8 cellular contexts compared by ENCODE assay signal in the genomic region with DNA sequence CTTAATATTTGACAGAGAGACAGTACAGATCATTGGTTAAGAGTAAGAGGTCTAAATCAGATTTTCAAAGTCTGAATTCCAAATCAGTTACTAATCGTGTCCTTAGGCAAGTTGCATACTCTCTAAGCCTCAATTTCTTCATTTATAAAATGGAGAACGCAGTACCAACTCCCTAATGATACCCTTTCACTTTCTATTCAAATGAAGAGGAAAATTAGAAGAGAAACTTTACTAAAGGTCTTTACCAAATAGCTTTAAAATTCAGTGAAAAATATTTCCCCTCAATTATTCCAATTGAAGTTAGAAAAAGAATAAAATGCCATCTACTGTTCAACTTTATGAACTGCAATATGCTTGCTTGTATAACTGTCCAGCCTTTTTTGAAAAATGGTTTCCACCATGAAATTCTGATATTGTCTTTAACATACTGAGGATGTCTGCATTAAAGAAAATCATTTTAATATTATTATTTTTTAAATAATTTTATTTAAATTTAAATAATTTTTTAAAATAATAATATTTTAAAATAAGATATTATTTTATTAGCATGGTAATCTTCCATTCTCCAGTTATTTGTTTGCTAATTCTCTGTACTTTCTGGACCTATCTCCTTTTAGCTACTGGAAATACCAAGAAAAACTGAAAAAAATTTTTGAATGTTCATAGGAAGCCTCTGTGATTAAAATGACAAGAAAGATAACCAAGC. TPM values are rescaled to one million over a fixed set of nuclear protein-coding genes. Genes with fewer than 3 reads are reported as not detected.
DNase-seq lines count a peak whose midpoint lies in the region; ATAC-seq, FAIRE-seq and TF ChIP-seq lines count a peak whose summit lies in the region.

No MANE protein-coding gene starts in this region.

- peaks cover 2% of the 10 kb centered on the region for H3K36me3 Mint-ChIP-seq in chondrocyte (ENCODE audit: low read depth)

- H3K36me3 ChIP-seq in A673 (ENCODE audit: insufficient read depth, low read length, poor library complexity, severe bottlenecking) (peaks cover 11% of the 10 kb centered on the region), mucosa of descending colon (ENCODE audit: low read depth) (no peaks in the 10 kb centered on the region)

- H3K27ac ChIP-seq in A673 (ENCODE audit: low read depth, low read length, poor library complexity, severe bottlenecking), result no peak overlapping the region

- H3K27me3 Mint-ChIP-seq in chondrocyte (ENCODE audit: low read depth), result no peaks in the 10 kb centered on the region

- H3K4me1 Mint-ChIP-seq in chondrocyte (ENCODE audit: low read depth), result peaks cover 5% of the 10 kb centered on the region

- no peak for ATAC-seq in mucosa of descending colon

- H3K27me3 ChIP-seq in A673 (replicated peaks; ENCODE audit: insufficient read depth, low read depth, low read length, poor library complexity), result no peaks in the 10 kb centered on the region

- FAIRE-seq in GM12891 (lab: Jason Lieb, UNC), result peak; percentile 23

- H3K4me3 ChIP-seq in A673 (ENCODE audit: low read depth, low read length, poor library complexity, severe bottlenecking) (no peak overlapping the region), mucosa of descending colon (no peak overlapping the region)

- TF ChIP-seq CTCF in A673 (conservative IDR thresholded peaks at IDR 0.05; ENCODE audit: low read depth, low read length) (peak; percentile 69), chondrocyte (IDR thresholded peaks at IDR 0.05) (peak; percentile 96), mucosa of descending colon (IDR thresholded peaks at IDR 0.05) (peak; percentile 49)

- no peaks in the 10 kb centered on the region for H3K4me1 ChIP-seq in A673 (ENCODE audit: insufficient read depth, low read length, poor library complexity, severe bottlenecking)
- no peaks in the 10 kb centered on the region for H3K4me1 ChIP-seq in mucosa of descending colon (ENCODE audit: low read depth)

- no peaks in the 10 kb centered on the region for H3K9me3 Mint-ChIP-seq in chondrocyte (ENCODE audit: low read depth)

- H3K9me3 ChIP-seq in A673 (ENCODE audit: low read depth, low read length, poor library complexity, severe bottlenecking) (no peaks in the 10 kb centered on the region), mucosa of descending colon (no peaks in the 10 kb centered on the region)

- POLR2A ChIA-PET in A673 (lab: Charles Lee; ENCODE audit: low non-redundant PET), result no interaction called here

- no peak overlapping the region for H3K4me3 Mint-ChIP-seq in chondrocyte (ENCODE audit: unreplicated experiment)

- TF ChIP-seq POLR2A in GM12891 (IDR thresholded peaks at IDR 0.05; ENCODE audit: low read depth, low read length), result no peak

- no TSS peak for BruUV-seq in A673 (replicated peaks; lab: Mats Ljungman, UMichigan)

- CTCF ChIA-PET in A673 (lab: Charles Lee), result interaction anchor here (1.0 kb wide), 1 partner anchor 444 kb away, joined by 8 read pairs; a partner anchor contains a TSS

- DNase-seq in A673 (ENCODE audit: low spot score) (peak; percentile 62), GM12891 (ENCODE audit: insufficient read length, low spot score) (no peak), NCI-H774 (lab: John Stamatoyannopoulos, UW) (peak; percentile 47), chondrocyte (ENCODE audit: low spot score) (no peak), mucosa of descending colon (no peak), DMS79 treated with DMSO at 0.1 percent for 48 hours (lab: John Stamatoyannopoulos, UW) (no peak), HuH-7.5 (ENCODE audit: low spot score) (no peak)
- DNase-seq in stimulated activated CD4-positive, alpha-beta T cell treated with anti-CD3 and anti-CD28 coated beads, Interleukin-12 subunit alpha, Interleukin-12 subunit beta, amount 100 ng/mL, for 4 hours, result no peak

- intact Hi-C loops in A673 (cut with micrococcal nuclease; ENCODE audit: unreplicated experiment), result loop anchor here (10.0 kb wide), 1 partner anchor 316 kb away; no protein-coding TSS in a partner anchor
- intact Hi-C loops in mucosa of descending colon (cut with DNase I, micrococcal nuclease), result no loop called here

- no peak overlapping the region for H3K27ac Mint-ChIP-seq in chondrocyte (ENCODE audit: unreplicated experiment)

TF ChIP-seq in GM12891, 5 proteins besides CTCF, POLR2A, EP300 and RAD21:
- TF ChIP-seq POLR2AphosphoS5 (IDR thresholded peaks at IDR 0.05; ENCODE audit: low read depth, low read length), result no peak
- TF ChIP-seq PAX5 (IDR thresholded peaks at IDR 0.05; ENCODE audit: insufficient read depth, low read length, severe bottlenecking), result no peak
- no peak for TF ChIP-seq TAF1 (IDR thresholded peaks at IDR 0.05; ENCODE audit: low read depth, low read length)
- no peak for TF ChIP-seq SPI1 (IDR thresholded peaks at IDR 0.05; ENCODE audit: low read depth, low read length)
- no peak for TF ChIP-seq POU2F2 (IDR thresholded peaks at IDR 0.05; ENCODE audit: low read depth, low read length)

RNA-seq across cellular contexts. Expression of a gene that starts 36.0 kb away (rescaled TPM):
- 28.3 and 28.5 TPM in 2 replicates for total RNA-seq in A673 (2021)
- polyA plus RNA-seq in GM12891 (2012; ENCODE audit: low read depth, missing spikeins), result 9.2 TPM
- 7.1 to 9.2 TPM (median 8.0 TPM) in 3 replicates for total RNA-seq in chondrocyte
- 10 to 100 TPM in 1 of 3 donors, 1 to 10 TPM in 2; 7.7 to 13.3 (median 9.5) TPM for total RNA-seq in mucosa of descending colon

Comparison
In these comparisons a context has a peak if more than half of its experiments do, and no peak if none do; other contexts are left out.
1. DNase-seq: peak in A673 (single experiment) and NCI-H774 (single experiment); none in GM12891 (single experiment), chondrocyte (single experiment), mucosa of descending colon (0 of 3), DMS79 treated with DMSO at 0.1 percent for 48 hours (single experiment), stimulated activated CD4-positive, alpha-beta T cell treated with anti-CD3 and anti-CD28 coated beads, Interleukin-12 subunit alpha, Interleukin-12 subunit beta, amount 100 ng/mL, for 4 hours (single experiment) and HuH-7.5 (single experiment).
2. Peak in every context shown above with its lines, with median percentiles within 50 percentile points of each other: CTCF ChIP-seq.